ENCODE assay signal across 18 cellular contexts in the genomic region with DNA sequence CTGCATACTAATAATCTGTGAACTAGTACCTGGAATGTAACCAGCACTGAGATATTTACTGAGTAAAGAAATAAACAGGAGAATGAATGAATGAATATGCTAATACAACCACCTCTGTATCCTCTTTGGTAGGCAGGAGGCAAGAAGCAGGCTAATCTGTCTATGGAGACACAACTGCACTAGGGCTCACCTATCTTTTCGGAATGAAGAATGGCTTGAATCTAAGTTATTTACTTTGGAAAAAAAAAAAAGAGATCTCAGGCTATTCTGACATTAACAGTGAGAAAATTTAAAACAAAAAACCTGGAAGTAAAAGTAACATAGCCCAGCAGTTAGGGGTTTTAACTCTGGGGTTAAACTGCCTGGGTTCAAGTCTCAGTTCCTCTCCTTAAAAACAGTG.
"Had no signal": no experiment of that assay in that cellular context is flagged by ENCODE, and none has a peak within 500 bp of the region (broad histone marks: within the 10 kb centered on the region; RNA-seq: fewer than 3 reads in every experiment).

No MANE protein-coding gene starts in this region.

- DNase-seq: activated CD4-positive, alpha-beta T cell treated with anti-CD3 and anti-CD28 coated beads, Interleukin-2, amount 50 U/mL, for 1 hour; activated CD4-positive, CD25-positive, alpha-beta regulatory T cell treated with anti-CD3 and anti-CD28 coated beads, Interleukin-2, amount 50 U/mL, for 72 hours; activated CD8-positive, alpha-beta memory T cell treated with anti-CD3 and anti-CD28 coated beads, Interleukin-2, amount 50 U/mL, for 4 hours; activated effector memory CD4-positive, alpha-beta T cell treated with Interleukin-2 at 50 U/mL for 16 hours; activated T-cell treated with anti-CD3 and anti-CD28 coated beads, Interleukin-2, amount 50 U/mL, for 48 hours; amygdala; mesenchymal stem cell; nucleus accumbens; posterior cingulate gyrus; retina; stimulated activated naive CD4-positive, alpha-beta T cell; substantia nigra; T-helper 1 cell; T1000; tibial artery had no signal

- H3K27me3 ChIP-seq: cardiac muscle cell, tibial artery had no signal

- H3K27ac ChIP-seq: cardiac muscle cell, tibial artery had no signal

- H3K4me3 Mint-ChIP-seq: nephron had no signal

- ATAC-seq: activated naive CD4-positive, alpha-beta T cell treated with anti-CD3 and anti-CD28 coated beads, Interleukin-2, amount 50 U/mL, for 72 hours had no signal

- H3K4me3 ChIP-seq: cardiac muscle cell, tibial artery had no signal

- H3K36me3 ChIP-seq: cardiac muscle cell, tibial artery had no signal

- H3K9me3 Mint-ChIP-seq: activated naive CD4-positive, alpha-beta T cell treated with anti-CD3 and anti-CD28 coated beads, Interleukin-2, amount 50 U/mL, for 72 hours; nephron had no signal

- H3K9me3 ChIP-seq: tibial artery had no signal

- H3K27ac Mint-ChIP-seq: nephron had no signal
